ENCODE assay signal across 9 cellular contexts in genomic region chr17:64019486-64020067, GRCh38. TPM values are rescaled to one million over a fixed set of nuclear protein-coding genes. Genes with fewer than 3 reads are reported as not detected.
DNase-seq lines count a peak whose midpoint lies in the region; ATAC-seq and TF ChIP-seq lines count a peak whose summit lies in the region.
"Had no signal": no experiment of that assay in that cellular context is flagged by ENCODE, and none has a peak within 500 bp of the region (broad histone marks: within the 10 kb centered on the region; RNA-seq: fewer than 3 reads in every experiment).

No MANE protein-coding gene starts in this region.

- peak overlapping the region; percentile 98 to 99 for H3K27ac Mint-ChIP-seq in effector memory CD8-positive, alpha-beta T cell
- H3K27ac Mint-ChIP-seq in stimulated activated effector memory CD8-positive, alpha-beta T cell treated with anti-CD3 and anti-CD28 coated beads, Interleukin-12 subunit alpha, Interleukin-12 subunit beta, amount 100 ng/mL, for 72 hours: peak overlapping the region; percentile 96
- H3K27ac Mint-ChIP-seq: mesothelial cell of epicardium had no signal

- H3K36me3 Mint-ChIP-seq in effector memory CD8-positive, alpha-beta T cell (ENCODE audit: insufficient read depth): peaks cover 40% of the 10 kb centered on the region
- H3K36me3 Mint-ChIP-seq in stimulated activated effector memory CD8-positive, alpha-beta T cell treated with anti-CD3 and anti-CD28 coated beads, Interleukin-12 subunit alpha, Interleukin-12 subunit beta, amount 100 ng/mL, for 72 hours: peaks cover 29% of the 10 kb centered on the region
- H3K36me3 Mint-ChIP-seq: mesothelial cell of epicardium had no signal

- H3K27me3 Mint-ChIP-seq in effector memory CD8-positive, alpha-beta T cell: no peaks in the 10 kb centered on the region

- peak; percentile 8 for ATAC-seq in GM19455 (IDR thresholded peaks at IDR 0.05; ENCODE audit: unreplicated experiment)
- ATAC-seq in HG03571 (IDR thresholded peaks at IDR 0.05; ENCODE audit: unreplicated experiment): peak; percentile 11
- ATAC-seq in effector memory CD8-positive, alpha-beta T cell (replicated peaks): peak; percentile 8
- ATAC-seq in stimulated activated effector memory CD8-positive, alpha-beta T cell treated with anti-CD3 and anti-CD28 coated beads, Interleukin-12 subunit alpha, Interleukin-12 subunit beta, amount 100 ng/mL, for 72 hours: peak; percentile 34
- ATAC-seq in omental fat pad (ENCODE audit: low FRiP score): no peak

- DNase-seq in effector memory CD8-positive, alpha-beta T cell: peak in 1 of 3 experiments; percentile 20
- no peak for DNase-seq in stimulated activated effector memory CD8-positive, alpha-beta T cell treated with anti-CD3 and anti-CD28 coated beads, Interleukin-12 subunit alpha, Interleukin-12 subunit beta, amount 100 ng/mL, for 72 hours (ENCODE audit: low spot score in 2 of 2)
- DNase-seq in omental fat pad (ENCODE audit: low spot score) (no peak), COLO829 (ENCODE audit: low spot score) (no peak), AG08395 (ENCODE audit: low spot score) (no peak)
- no peak for DNase-seq in stimulated activated CD4-positive, alpha-beta T cell treated with anti-CD3 and anti-CD28 coated beads, Interleukin-1b, Interleukin-23, amount 100 ng/mL, for 48 hours

- peaks cover 49 to 68% of the 10 kb centered on the region in 2 donors for H3K4me1 Mint-ChIP-seq in effector memory CD8-positive, alpha-beta T cell (ENCODE audit: low read depth in 2 of 2)
- H3K4me1 Mint-ChIP-seq in stimulated activated effector memory CD8-positive, alpha-beta T cell treated with anti-CD3 and anti-CD28 coated beads, Interleukin-12 subunit alpha, Interleukin-12 subunit beta, amount 100 ng/mL, for 72 hours: peaks cover 65% of the 10 kb centered on the region
- H3K4me1 Mint-ChIP-seq: mesothelial cell of epicardium had no signal

- no peak for TF ChIP-seq CTCF in omental fat pad (IDR thresholded peaks at IDR 0.05)

- peak overlapping the region; percentile 91 to 92 for H3K4me3 Mint-ChIP-seq in effector memory CD8-positive, alpha-beta T cell
- H3K4me3 Mint-ChIP-seq in stimulated activated effector memory CD8-positive, alpha-beta T cell treated with anti-CD3 and anti-CD28 coated beads, Interleukin-12 subunit alpha, Interleukin-12 subunit beta, amount 100 ng/mL, for 72 hours: peak overlapping the region; percentile 90
- H3K4me3 Mint-ChIP-seq: mesothelial cell of epicardium had no signal

- no peaks in the 10 kb centered on the region for H3K9me3 Mint-ChIP-seq in effector memory CD8-positive, alpha-beta T cell
- H3K9me3 Mint-ChIP-seq in stimulated activated effector memory CD8-positive, alpha-beta T cell treated with anti-CD3 and anti-CD28 coated beads, Interleukin-12 subunit alpha, Interleukin-12 subunit beta, amount 100 ng/mL, for 72 hours: no peaks in the 10 kb centered on the region

RNA-seq across cellular contexts. Expression of gene ICAM2, which starts 0.9 kb away (rescaled TPM):
- total RNA-seq in omental fat pad: 100 to 1,000 TPM in 3 of 4 donors, 10 to 100 TPM in 1; 57.7 to 252 (median 137) TPM

RNA-seq across cellular contexts. Expression of gene PRR29, which starts 21.4 kb away (rescaled TPM):
- total RNA-seq in omental fat pad: 1 to 10 TPM in 1 of 4 donors, under 1 TPM in 3; 0.19 to 1.1 (median 0.55) TPM

RNA-seq across cellular contexts. Expression of gene SCN4A, which starts 46.9 kb away (rescaled TPM):
- total RNA-seq in omental fat pad: 10 to 100 TPM in 3 of 4 donors, 1 to 10 TPM in 1; 7.0 to 43.3 (median 15.1) TPM
